Comparison of ENCODE assay signal across 18 cellular contexts in the genomic region with DNA sequence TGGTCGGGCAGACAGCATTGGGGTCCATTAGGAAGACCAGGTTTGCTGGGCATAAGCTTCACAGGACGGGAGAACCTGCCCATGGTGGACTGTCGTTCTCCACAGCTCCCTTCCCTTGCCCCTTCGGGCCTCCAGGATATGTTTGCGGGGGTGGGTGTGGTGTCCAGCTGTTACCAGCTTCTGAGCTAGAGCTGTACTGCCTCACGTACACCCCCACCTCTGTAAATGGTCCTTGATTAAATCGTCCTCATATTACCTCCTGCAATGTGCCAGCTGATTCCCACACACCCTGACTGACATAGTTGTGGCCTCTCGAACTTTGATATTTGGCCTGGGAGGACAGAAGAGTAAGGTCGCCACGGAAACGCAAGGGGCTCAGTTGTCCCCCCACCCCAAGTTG. TPM values are rescaled to one million over a fixed set of nuclear protein-coding genes. Genes with fewer than 3 reads are reported as not detected.
A peak's percentile ranks its signal among the peaks of the same experiment; 100 is the strongest.
DNase-seq lines count a peak whose midpoint lies in the region; ATAC-seq and TF ChIP-seq lines count a peak whose summit lies in the region.
"Had no signal": no experiment of that assay in that cellular context is flagged by ENCODE, and none has a peak within 500 bp of the region (broad histone marks: within the 10 kb centered on the region; RNA-seq: fewer than 3 reads in every experiment).

No MANE protein-coding gene starts in this region.

- H3K27me3 ChIP-seq in layer of hippocampus (ENCODE audit: control insufficient read depth, insufficient read depth, low read length) = no peaks in the 10 kb centered on the region
- no peaks in the 10 kb centered on the region for H3K27me3 ChIP-seq in mucosa of rectum (ENCODE audit: control insufficient read depth in 2 of 2, insufficient read depth in 2 of 2, low read length in 2 of 2)

- no peak overlapping the region for H3K4me3 Mint-ChIP-seq in activated T-helper 17 cell treated with anti-CD3 and anti-CD28 coated beads, Interleukin-2, amount 50 U/mL, for 72 hours
- H3K4me3 Mint-ChIP-seq: CD4-positive, CD25-positive, alpha-beta regulatory T cell had no signal

- no peak overlapping the region for H3K27ac Mint-ChIP-seq in activated T-helper 17 cell treated with anti-CD3 and anti-CD28 coated beads, Interleukin-2, amount 50 U/mL, for 72 hours
- H3K27ac Mint-ChIP-seq: CD4-positive, CD25-positive, alpha-beta regulatory T cell had no signal

- H3K9ac ChIP-seq in mucosa of rectum (ENCODE audit: low read depth in 1 of 2, low read length in 2 of 2) = no peak overlapping the region

- no peaks in the 10 kb centered on the region for H3K27me3 Mint-ChIP-seq in activated T-helper 17 cell treated with anti-CD3 and anti-CD28 coated beads, Interleukin-2, amount 50 U/mL, for 72 hours
- H3K27me3 Mint-ChIP-seq: CD4-positive, CD25-positive, alpha-beta regulatory T cell had no signal

- H3K9me3 ChIP-seq in mucosa of rectum (ENCODE audit: control insufficient read depth in 2 of 2, low read length in 2 of 2) = no peaks in the 10 kb centered on the region
- H3K9me3 ChIP-seq: Caco-2, SJCRH30 had no signal

- H3K4me1 ChIP-seq in mucosa of rectum (ENCODE audit: control insufficient read depth in 2 of 2, insufficient read depth in 2 of 2, low read length in 2 of 2) = peaks cover 8 to 11% of the 10 kb centered on the region in 2 donors
- H3K4me1 ChIP-seq: SJCRH30 had no signal

- no peaks in the 10 kb centered on the region for H3K36me3 Mint-ChIP-seq in activated T-helper 17 cell treated with anti-CD3 and anti-CD28 coated beads, Interleukin-2, amount 50 U/mL, for 72 hours (ENCODE audit: low read depth)
- H3K36me3 Mint-ChIP-seq: CD4-positive, CD25-positive, alpha-beta regulatory T cell had no signal

- peak overlapping the region; percentile 83 for H3K27ac ChIP-seq in VCaP
- H3K27ac ChIP-seq in layer of hippocampus (ENCODE audit: low read depth, low read length) = peak overlapping the region; percentile 42
- peak overlapping the region; percentile 23 to 55 for H3K27ac ChIP-seq in mucosa of rectum (ENCODE audit: low read depth in 2 of 2, low read length in 2 of 2)
- peak overlapping the region; percentile 42 for H3K27ac ChIP-seq in substantia nigra (ENCODE audit: low read depth, low read length, poor library complexity, severe bottlenecking)
- H3K27ac ChIP-seq: PC-9, SJCRH30 had no signal

- no peak for ATAC-seq in activated T-helper 17 cell treated with anti-CD3 and anti-CD28 coated beads, Interleukin-2, amount 50 U/mL, for 72 hours (replicated peaks)
- ATAC-seq in HG03159 (IDR thresholded peaks at IDR 0.05; ENCODE audit: unreplicated experiment) = no peak
- no peak for ATAC-seq in HG02571 (IDR thresholded peaks at IDR 0.05; ENCODE audit: unreplicated experiment)

- H3K4me3 ChIP-seq in mucosa of rectum (ENCODE audit: low read length in 2 of 2) = no peak overlapping the region
- H3K4me3 ChIP-seq: PC-9, SJCRH30 had no signal

- H3K4me1 Mint-ChIP-seq in activated T-helper 17 cell treated with anti-CD3 and anti-CD28 coated beads, Interleukin-2, amount 50 U/mL, for 72 hours = no peaks in the 10 kb centered on the region
- H3K4me1 Mint-ChIP-seq: CD4-positive, CD25-positive, alpha-beta regulatory T cell had no signal

- H3K36me3 ChIP-seq in mucosa of rectum (ENCODE audit: control insufficient read depth in 2 of 2, insufficient read depth in 2 of 2, low read length in 2 of 2) = no peaks in the 10 kb centered on the region
- H3K36me3 ChIP-seq: SJCRH30 had no signal

- TF ChIP-seq CTCF in VCaP (conservative IDR thresholded peaks at IDR 0.05) = no peak

- no peaks in the 10 kb centered on the region for H3K9me3 Mint-ChIP-seq in activated T-helper 17 cell treated with anti-CD3 and anti-CD28 coated beads, Interleukin-2, amount 50 U/mL, for 72 hours
- H3K9me3 Mint-ChIP-seq: CD4-positive, CD25-positive, alpha-beta regulatory T cell had no signal

- no peak for DNase-seq in substantia nigra (lab: John Stamatoyannopoulos, UW)
- DNase-seq: Caco-2; CD4-positive, CD25-positive, alpha-beta regulatory T cell; IMR-90; Kasumi-1; NCI-H1930; NCI-H774; PC-9; SJCRH30 had no signal

RNA-seq across cellular contexts. Expression of gene BCR, which starts 16.2 kb away (rescaled TPM):
- total RNA-seq in activated T-helper 17 cell treated with anti-CD3 and anti-CD28 coated beads, Interleukin-2, amount 50 U/mL, for 72 hours = 10 to 100 TPM; 43.3 to 50.3 TPM

RNA-seq across cellular contexts. Expression of gene RAB36, which starts 18.8 kb away (rescaled TPM):
- total RNA-seq in activated T-helper 17 cell treated with anti-CD3 and anti-CD28 coated beads, Interleukin-2, amount 50 U/mL, for 72 hours = under 1 TPM; 0.61 to 0.80 TPM
- total RNA-seq: SJCRH30 had no signal

RNA-seq across cellular contexts. Expression of gene RSPH14, which starts 22.3 kb away (rescaled TPM):
- not detected for total RNA-seq in activated T-helper 17 cell treated with anti-CD3 and anti-CD28 coated beads, Interleukin-2, amount 50 U/mL, for 72 hours
- total RNA-seq: CD4-positive, CD25-positive, alpha-beta regulatory T cell; H7; HT-29; IMR-90; NCI-H460; SJCRH30 had no signal
